8 cellular contexts compared by ENCODE assay signal in the genomic region with DNA sequence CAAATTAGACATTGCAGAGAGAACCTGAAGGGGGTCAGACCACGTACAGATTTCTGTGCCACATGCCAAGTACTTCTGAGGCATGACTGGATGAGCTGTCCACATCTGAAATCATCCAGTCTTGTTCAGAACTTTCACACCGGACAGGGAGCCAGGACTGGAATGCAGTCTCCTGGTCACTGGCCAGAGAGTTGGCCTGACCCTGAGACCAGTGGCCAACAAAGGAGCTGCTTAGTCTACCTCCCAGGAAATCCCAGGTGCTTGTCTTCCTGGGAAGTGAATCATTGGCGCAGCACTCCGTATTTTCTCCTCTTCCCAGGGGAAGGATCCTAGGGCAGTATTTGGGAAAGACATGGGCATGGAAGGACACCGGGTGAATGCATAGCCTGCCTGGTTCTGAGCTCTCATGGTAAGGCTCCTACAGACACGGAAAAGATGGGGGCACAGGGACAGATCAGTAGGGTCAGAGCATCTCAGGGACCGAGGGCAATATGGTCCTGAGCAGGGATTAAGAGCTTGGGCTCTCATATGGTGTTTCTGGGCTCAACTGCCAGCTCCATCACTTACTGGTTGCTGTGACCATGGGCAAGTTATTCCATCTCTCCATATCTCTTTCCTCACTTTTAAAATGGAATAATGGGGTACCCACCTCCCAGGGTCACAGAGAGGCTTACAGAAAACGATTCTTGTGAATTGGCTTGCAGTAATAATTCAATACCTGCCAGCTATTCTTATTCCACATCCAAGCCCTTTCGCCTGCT. TPM values are rescaled to one million over a fixed set of nuclear protein-coding genes. Genes with fewer than 3 reads are reported as not detected.
DNase-seq lines count a peak whose midpoint lies in the region; ATAC-seq and TF ChIP-seq lines count a peak whose summit lies in the region.

No MANE protein-coding gene starts in this region.

- no peaks in the 10 kb centered on the region for H3K9me3 Mint-ChIP-seq in activated CD4-positive, alpha-beta memory T cell treated with anti-CD3 and anti-CD28 coated beads, Interleukin-2, amount 10 ng/mL, durations not matched to agents 7 days and 5 days
- no peaks in the 10 kb centered on the region for H3K9me3 Mint-ChIP-seq in stimulated activated naive CD8-positive, alpha-beta T cell treated with anti-CD3 and anti-CD28 coated beads, Interleukin-15, amount 100 ng/mL, for 72 hours

- no peaks in the 10 kb centered on the region for H3K27me3 Mint-ChIP-seq in activated CD4-positive, alpha-beta memory T cell treated with anti-CD3 and anti-CD28 coated beads, Interleukin-2, amount 10 ng/mL, durations not matched to agents 7 days and 5 days
- H3K27me3 Mint-ChIP-seq in stimulated activated naive CD8-positive, alpha-beta T cell treated with anti-CD3 and anti-CD28 coated beads, Interleukin-15, amount 100 ng/mL, for 72 hours = no peaks in the 10 kb centered on the region

- peaks cover 35% of the 10 kb centered on the region for H3K36me3 Mint-ChIP-seq in activated CD4-positive, alpha-beta memory T cell treated with anti-CD3 and anti-CD28 coated beads, Interleukin-2, amount 10 ng/mL, durations not matched to agents 7 days and 5 days (ENCODE audit: low read depth)

- intact Hi-C loops in left ventricle myocardium superior (cut with micrococcal nuclease) = no loop called here

- no CpG with 5 or more reads among the region's 9 CpGs for WGBS in iPS DF 6.9 (ENCODE audit: insufficient coverage, insufficient read length)

- H3K4me3 Mint-ChIP-seq in activated CD4-positive, alpha-beta memory T cell treated with anti-CD3 and anti-CD28 coated beads, Interleukin-2, amount 10 ng/mL, durations not matched to agents 7 days and 5 days = peak overlapping the region; percentile 96
- H3K4me3 Mint-ChIP-seq in stimulated activated naive CD8-positive, alpha-beta T cell treated with anti-CD3 and anti-CD28 coated beads, Interleukin-15, amount 100 ng/mL, for 72 hours = peak overlapping the region; percentile 92 to 94

- H3K4me3 ChIP-seq in cardiac muscle cell (peak overlapping the region; percentile 97), iPS DF 6.9 (ENCODE audit: low read length) (peak overlapping the region; percentile 90; the same call in 1 of the 2 replicates)

- peak; percentile 31 to 74 for DNase-seq in cardiac muscle cell (ENCODE audit: low read depth in 1 of 2, low spot score in 1 of 2)
- DNase-seq in left ventricle myocardium superior = no peak
- no peak for DNase-seq in activated CD4-positive, alpha-beta memory T cell treated with anti-CD3 and anti-CD28 coated beads, Interleukin-2, amount 10 ng/mL, durations not matched to agents 7 days and 5 days
- DNase-seq in iPS DF 6.9 (ENCODE audit: low read depth, low spot score) = no peak
- DNase-seq in stimulated activated naive CD8-positive, alpha-beta T cell treated with anti-CD3 and anti-CD28 coated beads, Interleukin-15, amount 100 ng/mL, for 72 hours = no peak
- DNase-seq in stimulated activated CD4-positive, alpha-beta T cell treated with anti-CD3 and anti-CD28 coated beads, Interleukin-4, amount 100 ng/mL, for 4 hours = no peak

- H3K27ac Mint-ChIP-seq in activated CD4-positive, alpha-beta memory T cell treated with anti-CD3 and anti-CD28 coated beads, Interleukin-2, amount 10 ng/mL, durations not matched to agents 7 days and 5 days = peak overlapping the region; percentile 74
- H3K27ac Mint-ChIP-seq in stimulated activated naive CD8-positive, alpha-beta T cell treated with anti-CD3 and anti-CD28 coated beads, Interleukin-15, amount 100 ng/mL, for 72 hours = peak overlapping the region; percentile 53 to 94

- CTCF ChIA-PET in activated CD4-positive, alpha-beta memory T cell treated with anti-CD3 and anti-CD28 coated beads, Interleukin-2, amount 10 ng/mL, durations not matched to agents 7 days and 5 days (lab: Charles Lee) = interaction anchor here (1.1 to 17.3 kb wide), 7 partner anchors 8 to 651 kb away, joined by 3 to 220 read pairs (median 18); no protein-coding TSS in a partner anchor

- no peak for TF ChIP-seq CTCF in cardiac muscle cell (IDR thresholded peaks at IDR 0.05; ENCODE audit: low read depth, low read length)

- ATAC-seq in left ventricle myocardium superior = no peak
- ATAC-seq in stimulated activated naive CD8-positive, alpha-beta T cell treated with anti-CD3 and anti-CD28 coated beads, Interleukin-15, amount 100 ng/mL, for 72 hours = no peak
- ATAC-seq in GM21515 (IDR thresholded peaks at IDR 0.05; ENCODE audit: unreplicated experiment) = no peak
- ATAC-seq in GM21723 (IDR thresholded peaks at IDR 0.05; ENCODE audit: unreplicated experiment) = no peak

- H3K4me1 ChIP-seq in cardiac muscle cell (ENCODE audit: low read depth) (peaks cover 33% of the 10 kb centered on the region), iPS DF 6.9 (ENCODE audit: control insufficient read depth, insufficient read depth, low read length) (peaks cover 15% of the 10 kb centered on the region)

- peaks cover 53% of the 10 kb centered on the region for H3K4me1 Mint-ChIP-seq in activated CD4-positive, alpha-beta memory T cell treated with anti-CD3 and anti-CD28 coated beads, Interleukin-2, amount 10 ng/mL, durations not matched to agents 7 days and 5 days
- peaks cover 73% of the 10 kb centered on the region for H3K4me1 Mint-ChIP-seq in stimulated activated naive CD8-positive, alpha-beta T cell treated with anti-CD3 and anti-CD28 coated beads, Interleukin-15, amount 100 ng/mL, for 72 hours

- H3K36me3 ChIP-seq in cardiac muscle cell (peaks cover 11% of the 10 kb centered on the region), iPS DF 6.9 (ENCODE audit: control insufficient read depth, insufficient read depth, low read length) (peaks cover 20% of the 10 kb centered on the region)

- H3K9me3 ChIP-seq in cardiac muscle cell (ENCODE audit: low read depth) (no peaks in the 10 kb centered on the region), iPS DF 6.9 (ENCODE audit: control insufficient read depth, insufficient read depth, low read length) (no peaks in the 10 kb centered on the region)

- H3K27ac ChIP-seq in cardiac muscle cell = peak overlapping the region; percentile 95
- no peak overlapping the region for H3K27ac ChIP-seq in iPS DF 6.9 (ENCODE audit: low read length)

- POLR2A ChIA-PET in activated CD4-positive, alpha-beta memory T cell treated with anti-CD3 and anti-CD28 coated beads, Interleukin-2, amount 10 ng/mL, durations not matched to agents 7 days and 5 days (lab: Charles Lee) = interaction anchor here (0.5 to 6.9 kb wide), 10 partner anchors 25 to 188 kb away, joined by 3 to 105 read pairs (median 6); no protein-coding TSS in a partner anchor

- H3K27me3 ChIP-seq in cardiac muscle cell (no peaks in the 10 kb centered on the region), iPS DF 6.9 (ENCODE audit: control insufficient read depth, insufficient read depth, low read length) (no peaks in the 10 kb centered on the region)

RNA-seq across cellular contexts. Expression of a gene that starts 1.3 kb away (rescaled TPM):
- total RNA-seq in cardiac muscle cell (149 and 275 TPM in 2 replicates), left ventricle myocardium superior (13.2 TPM)
- polyA plus RNA-seq in cardiac muscle cell = 136 and 246 TPM in 2 replicates
- 100 to 1,000 TPM; 198 to 202 TPM for total RNA-seq in activated CD4-positive, alpha-beta memory T cell treated with anti-CD3 and anti-CD28 coated beads, Interleukin-2, amount 10 ng/mL, durations not matched to agents 7 days and 5 days

RNA-seq across cellular contexts. Expression of a gene that starts 15.7 kb away (rescaled TPM):
- total RNA-seq in cardiac muscle cell (not detected in 2 replicates), left ventricle myocardium superior (not detected)
- not detected in 2 replicates for polyA plus RNA-seq in cardiac muscle cell
- total RNA-seq in activated CD4-positive, alpha-beta memory T cell treated with anti-CD3 and anti-CD28 coated beads, Interleukin-2, amount 10 ng/mL, durations not matched to agents 7 days and 5 days = under 1 TPM in 1 of 2 experiments, not detected in 1; 0.18 TPM

RNA-seq across cellular contexts. Expression of a gene that starts 59.3 kb away (rescaled TPM):
- total RNA-seq in cardiac muscle cell (14.7 and 22.1 TPM in 2 replicates), left ventricle myocardium superior (18.2 TPM)
- 32.5 and 52.0 TPM in 2 replicates for polyA plus RNA-seq in cardiac muscle cell
- total RNA-seq in activated CD4-positive, alpha-beta memory T cell treated with anti-CD3 and anti-CD28 coated beads, Interleukin-2, amount 10 ng/mL, durations not matched to agents 7 days and 5 days = 10 to 100 TPM; 47.5 to 48.8 TPM

Comparison
In these comparisons a context has a peak if more than half of its experiments do, and no peak if none do; other contexts are left out.
1. DNase-seq: peak in cardiac muscle cell (2 of 2); none in left ventricle myocardium superior (single experiment), activated CD4-positive, alpha-beta memory T cell treated with anti-CD3 and anti-CD28 coated beads, Interleukin-2, amount 10 ng/mL, durations not matched to agents 7 days and 5 days (single experiment), iPS DF 6.9 (single experiment), stimulated activated naive CD8-positive, alpha-beta T cell treated with anti-CD3 and anti-CD28 coated beads, Interleukin-15, amount 100 ng/mL, for 72 hours (0 of 2) and stimulated activated CD4-positive, alpha-beta T cell treated with anti-CD3 and anti-CD28 coated beads, Interleukin-4, amount 100 ng/mL, for 4 hours (0 of 2).
2. RNA of a gene that starts 1.3 kb away (total RNA-seq): 198 to 202 TPM in activated CD4-positive, alpha-beta memory T cell treated with anti-CD3 and anti-CD28 coated beads, Interleukin-2, amount 10 ng/mL, durations not matched to agents 7 days and 5 days and 149 to 275 TPM in cardiac muscle cell; 13.2 TPM in left ventricle myocardium superior (single experiment); every median in the first group is over 10 times any median in the second.